Comparison of ENCODE assay signal across 2 cellular contexts in genomic region chr15:66704783-66705113, GRCh38.
TF ChIP-seq lines count a peak whose summit lies in the region.

No MANE protein-coding gene starts in this region.

TF ChIP-seq in WTC11, 78 proteins besides CTCF, POLR2A, EP300 and RAD21 (continued from another document and continues in another):
- TF ChIP-seq, protein P1, sequence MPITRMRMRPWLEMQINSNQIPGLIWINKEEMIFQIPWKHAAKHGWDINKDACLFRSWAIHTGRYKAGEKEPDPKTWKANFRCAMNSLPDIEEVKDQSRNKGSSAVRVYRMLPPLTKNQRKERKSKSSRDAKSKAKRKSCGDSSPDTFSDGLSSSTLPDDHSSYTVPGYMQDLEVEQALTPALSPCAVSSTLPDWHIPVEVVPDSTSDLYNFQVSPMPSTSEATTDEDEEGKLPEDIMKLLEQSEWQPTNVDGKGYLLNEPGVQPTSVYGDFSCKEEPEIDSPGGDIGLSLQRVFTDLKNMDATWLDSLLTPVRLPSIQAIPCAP (CRISPR knock-in tag; IDR thresholded peaks at IDR 0.05): no peak
- TF ChIP-seq NFATC4 (CRISPR knock-in tag; IDR thresholded peaks at IDR 0.05) (no peak), NR3C1 (CRISPR knock-in tag; conservative IDR thresholded peaks at IDR 0.05; ENCODE audit: low read depth) (no peak), TP53 (CRISPR knock-in tag; IDR thresholded peaks at IDR 0.05) (no peak), TEAD1 (CRISPR knock-in tag; IDR thresholded peaks at IDR 0.05) (no peak), E2F5 (CRISPR knock-in tag; IDR thresholded peaks at IDR 0.05) (no peak), STAT6 (CRISPR knock-in tag; conservative IDR thresholded peaks at IDR 0.05; ENCODE audit: low read depth) (no peak), HMGXB4 (CRISPR knock-in tag; IDR thresholded peaks at IDR 0.05) (no peak), AFF4 (CRISPR knock-in tag; IDR thresholded peaks at IDR 0.05; ENCODE audit: borderline replicate concordance) (no peak), ZNF423 (CRISPR knock-in tag; IDR thresholded peaks at IDR 0.05) (no peak), CBFB (CRISPR knock-in tag; IDR thresholded peaks at IDR 0.05; ENCODE audit: low read depth) (no peak), KAT7 (CRISPR knock-in tag; IDR thresholded peaks at IDR 0.05; ENCODE audit: borderline replicate concordance) (no peak)
- TF ChIP-seq, protein P2, sequence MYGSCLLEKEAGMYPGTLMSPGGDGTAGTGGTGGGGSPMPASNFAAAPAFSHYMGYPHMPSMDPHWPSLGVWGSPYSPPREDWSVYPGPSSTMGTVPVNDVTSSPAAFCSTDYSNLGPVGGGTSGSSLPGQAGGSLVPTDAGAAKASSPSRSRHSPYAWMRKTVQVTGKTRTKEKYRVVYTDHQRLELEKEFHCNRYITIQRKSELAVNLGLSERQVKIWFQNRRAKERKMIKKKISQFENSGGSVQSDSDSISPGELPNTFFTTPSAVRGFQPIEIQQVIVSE (CRISPR knock-in tag; IDR thresholded peaks at IDR 0.05; ENCODE audit: borderline replicate concordance): no peak
- TF ChIP-seq, protein P3, sequence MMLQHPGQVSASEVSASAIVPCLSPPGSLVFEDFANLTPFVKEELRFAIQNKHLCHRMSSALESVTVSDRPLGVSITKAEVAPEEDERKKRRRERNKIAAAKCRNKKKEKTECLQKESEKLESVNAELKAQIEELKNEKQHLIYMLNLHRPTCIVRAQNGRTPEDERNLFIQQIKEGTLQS (CRISPR knock-in tag; conservative IDR thresholded peaks at IDR 0.05): no peak

TF ChIP-seq in HepG2, 621 proteins besides CTCF, POLR2A, EP300 and RAD21 (continued from another document):
- TF ChIP-seq HBP1 (CRISPR knock-in tag; IDR thresholded peaks at IDR 0.05; ENCODE audit: low read depth) (no peak), GATA4 (IDR thresholded peaks at IDR 0.05; ENCODE audit: borderline replicate concordance, low read depth) (no peak), ZNF10 (CRISPR knock-in tag; IDR thresholded peaks at IDR 0.05; ENCODE audit: borderline replicate concordance, low read depth) (no peak), ARNT2 (CRISPR knock-in tag; IDR thresholded peaks at IDR 0.05; ENCODE audit: low read depth) (no peak), ZNF331 (CRISPR knock-in tag; IDR thresholded peaks at IDR 0.05) (no peak), GFI1 (CRISPR knock-in tag; IDR thresholded peaks at IDR 0.05; ENCODE audit: borderline replicate concordance) (no peak), NFYC (CRISPR knock-in tag; IDR thresholded peaks at IDR 0.05) (no peak), MTF2 (CRISPR knock-in tag; IDR thresholded peaks at IDR 0.05; ENCODE audit: borderline replicate concordance) (no peak)
- TF ChIP-seq, protein P4, sequence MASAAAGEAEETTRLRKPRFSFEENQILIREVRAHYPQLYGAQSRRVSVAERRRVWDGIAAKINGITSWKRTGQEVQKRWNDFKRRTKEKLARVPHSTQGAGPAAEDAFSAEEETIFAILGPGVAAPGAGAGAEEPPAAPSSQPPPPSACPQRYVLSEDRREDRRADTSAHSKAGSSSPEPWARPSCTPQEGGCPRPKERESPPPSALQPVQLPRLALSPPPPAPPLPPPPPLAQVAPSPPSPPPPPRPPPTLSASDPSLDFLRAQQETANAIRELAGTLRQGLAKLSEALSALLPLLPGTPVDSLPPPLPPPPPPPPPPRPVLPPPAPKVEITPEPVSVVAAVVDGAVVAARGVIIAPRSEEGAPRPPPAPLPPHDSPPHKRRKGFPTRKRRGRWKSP (CRISPR knock-in tag; IDR thresholded peaks at IDR 0.05): no peak
